Comparison of ENCODE assay signal across 1 cellular context in genomic region chr3:175940243-175940642, GRCh38.
TF ChIP-seq lines count a peak whose summit lies in the region.

No MANE protein-coding gene starts in this region.

TF ChIP-seq in SK-N-SH treated with all-trans-retinoic acid at 6 μM for 48 hours, 23 proteins besides CTCF, POLR2A, EP300 and RAD21 (continued from another document):
- TF ChIP-seq, protein P1, sequence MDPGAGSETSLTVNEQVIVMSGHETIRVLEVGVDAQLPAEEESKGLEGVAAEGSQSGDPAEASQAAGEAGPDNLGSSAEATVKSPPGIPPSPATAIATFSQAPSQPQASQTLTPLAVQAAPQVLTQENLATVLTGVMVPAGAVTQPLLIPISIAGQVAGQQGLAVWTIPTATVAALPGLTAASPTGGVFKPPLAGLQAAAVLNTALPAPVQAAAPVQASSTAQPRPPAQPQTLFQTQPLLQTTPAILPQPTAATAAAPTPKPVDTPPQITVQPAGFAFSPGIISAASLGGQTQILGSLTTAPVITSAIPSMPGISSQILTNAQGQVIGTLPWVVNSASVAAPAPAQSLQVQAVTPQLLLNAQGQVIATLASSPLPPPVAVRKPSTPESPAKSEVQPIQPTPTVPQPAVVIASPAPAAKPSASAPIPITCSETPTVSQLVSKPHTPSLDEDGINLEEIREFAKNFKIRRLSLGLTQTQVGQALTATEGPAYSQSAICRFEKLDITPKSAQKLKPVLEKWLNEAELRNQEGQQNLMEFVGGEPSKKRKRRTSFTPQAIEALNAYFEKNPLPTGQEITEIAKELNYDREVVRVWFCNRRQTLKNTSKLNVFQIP (CRISPR knock-in tag; IDR thresholded peaks at IDR 0.05; ENCODE audit: borderline replicate concordance, low read depth), result no peak
- no peak for TF ChIP-seq CSDC2 (CRISPR knock-in tag; IDR thresholded peaks at IDR 0.05)
